In the genomic region with DNA sequence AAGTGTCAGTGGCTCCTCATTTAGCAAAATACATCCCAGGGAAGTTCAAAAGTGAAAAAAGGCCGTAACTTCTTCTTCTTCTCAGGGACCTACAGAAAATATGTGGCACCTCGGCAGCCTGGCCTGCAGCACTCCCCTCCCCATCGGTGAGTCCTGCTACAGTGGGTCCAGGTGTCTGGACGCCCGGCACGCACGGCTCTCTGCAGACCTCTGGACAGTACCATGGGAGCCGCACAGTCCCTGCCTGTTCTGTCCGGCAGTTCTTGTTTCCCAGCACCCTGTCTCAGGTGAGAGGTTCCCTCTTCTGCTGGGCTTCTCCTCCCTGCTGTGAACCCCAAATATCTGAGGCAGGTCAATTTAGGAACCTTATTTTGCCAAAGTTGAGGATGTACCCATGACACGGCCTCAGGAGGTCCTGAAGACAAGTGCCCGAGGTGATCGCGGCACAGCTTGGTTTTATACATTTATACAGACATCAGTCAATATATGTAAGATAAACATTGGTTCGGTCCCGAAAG, we compare ENCODE assay signal across 16 cellular contexts. TPM values are rescaled to one million over a fixed set of nuclear protein-coding genes. Genes with fewer than 3 reads are reported as not detected.
"Had no signal": no experiment of that assay in that cellular context is flagged by ENCODE, and none has a peak within 500 bp of the region (broad histone marks: within the 10 kb centered on the region; RNA-seq: fewer than 3 reads in every experiment).

No MANE protein-coding gene starts in this region.

- H3K36me3 ChIP-seq: colonic mucosa, uterus had no signal

- H3K27ac Mint-ChIP-seq: activated CD4-positive, alpha-beta memory T cell treated with anti-CD3 and anti-CD28 coated beads, Interleukin-2, amount 10 ng/mL, durations not matched to agents 7 days and 5 days; activated naive CD4-positive, alpha-beta T cell treated with anti-CD3 and anti-CD28 coated beads, Interleukin-2, amount 50 U/mL, for 72 hours; WTC11 had no signal

- H3K27ac ChIP-seq: colonic mucosa, epithelial cell of prostate, psoas muscle, uterus had no signal

- DNase-seq: activated CD4-positive, alpha-beta memory T cell treated with anti-CD3 and anti-CD28 coated beads, Interleukin-2, amount 10 ng/mL, durations not matched to agents 7 days and 5 days; activated CD4-positive, alpha-beta T cell treated with anti-CD3 and anti-CD28 coated beads for 4 hours; activated effector memory CD4-positive, alpha-beta T cell treated with anti-CD3 and anti-CD28 coated beads, Interleukin-2, amount 50 U/mL, for 16 hours; activated T-cell treated with anti-CD3 and anti-CD28 coated beads, Interleukin-2, amount 50 U/mL, for 4 hours; caudate nucleus; colonic mucosa; naive thymus-derived CD4-positive, alpha-beta T cell; occipital lobe; psoas muscle; stimulated activated CD4-positive, alpha-beta T cell treated with anti-CD3 and anti-CD28 coated beads, Interleukin-12 subunit alpha, Interleukin-12 subunit beta, amount 100 ng/mL, for 4 hours; stimulated activated CD4-positive, alpha-beta T cell treated with anti-CD3 and anti-CD28 coated beads, Interleukin-2, amount 100 ng/mL, for 24 hours; T-helper 2 cell; uterus had no signal

- H3K9me3 Mint-ChIP-seq: activated CD4-positive, alpha-beta memory T cell treated with anti-CD3 and anti-CD28 coated beads, Interleukin-2, amount 10 ng/mL, durations not matched to agents 7 days and 5 days; activated naive CD4-positive, alpha-beta T cell treated with anti-CD3 and anti-CD28 coated beads, Interleukin-2, amount 50 U/mL, for 72 hours; activated T-cell treated with anti-CD3 and anti-CD28 coated beads, Interleukin-2, amount 50 U/mL, for 4 hours; naive thymus-derived CD4-positive, alpha-beta T cell; WTC11 had no signal

- H3K4me3 ChIP-seq: colonic mucosa, uterus had no signal

- H3K4me1 ChIP-seq: colonic mucosa, psoas muscle, uterus had no signal

- ATAC-seq: activated naive CD4-positive, alpha-beta T cell treated with anti-CD3 and anti-CD28 coated beads, Interleukin-2, amount 50 U/mL, for 72 hours; activated T-cell treated with anti-CD3 and anti-CD28 coated beads, Interleukin-2, amount 50 U/mL, for 4 hours; naive thymus-derived CD4-positive, alpha-beta T cell; psoas muscle; WTC11 had no signal

- H3K4me3 Mint-ChIP-seq: activated CD4-positive, alpha-beta memory T cell treated with anti-CD3 and anti-CD28 coated beads, Interleukin-2, amount 10 ng/mL, durations not matched to agents 7 days and 5 days; activated T-cell treated with anti-CD3 and anti-CD28 coated beads, Interleukin-2, amount 50 U/mL, for 4 hours; naive thymus-derived CD4-positive, alpha-beta T cell; WTC11 had no signal

- H3K9me3 ChIP-seq: colonic mucosa, psoas muscle, uterus had no signal

- H3K27me3 ChIP-seq: colonic mucosa, uterus had no signal

- H3K36me3 Mint-ChIP-seq: activated naive CD4-positive, alpha-beta T cell treated with anti-CD3 and anti-CD28 coated beads, Interleukin-2, amount 50 U/mL, for 72 hours; WTC11 had no signal

RNA-seq across cellular contexts. Expression of gene ALOX5AP, which starts 36.8 kb away (rescaled TPM):
- total RNA-seq: WTC11 had no signal
